In genomic region chr4:161595230-161595771, GRCh38 we compare ENCODE assay signal across 9 cellular contexts.
"Had no signal": no experiment of that assay in that cellular context is flagged by ENCODE, and none has a peak within 500 bp of the region (broad histone marks: within the 10 kb centered on the region; RNA-seq: fewer than 3 reads in every experiment).

No MANE protein-coding gene starts in this region.

- H2AFZ ChIP-seq: GM23338 had no signal

- H3K9ac ChIP-seq: KMS-11 had no signal

- H3K27ac ChIP-seq: KMS-11 had no signal

- H3K4me3 ChIP-seq: GM23338 had no signal

- ATAC-seq: GM23338, HepG2 had no signal

- DNase-seq: H9, HCEC 1CT, KBM-7 had no signal

- FAIRE-seq: H1, H54, HepG2, HTR-8/SVneo had no signal

- H3K4me2 ChIP-seq: GM23338, KMS-11 had no signal
